ENCODE assay signal across 23 cellular contexts in genomic region chr3:55860040-55860439, GRCh38.
DNase-seq lines count a peak whose midpoint lies in the region; ATAC-seq, FAIRE-seq and TF ChIP-seq lines count a peak whose summit lies in the region.
"Had no signal": no experiment of that assay in that cellular context is flagged by ENCODE, and none has a peak within 500 bp of the region (broad histone marks: within the 10 kb centered on the region; RNA-seq: fewer than 3 reads in every experiment).

No MANE protein-coding gene starts in this region.

- peaks cover 6 to 17% of the 10 kb centered on the region in 2 experiments; a peak in 2 of 4 replicates for H3K4me1 ChIP-seq in SK-N-SH (ENCODE audit: control insufficient read depth in 1 of 2, insufficient read depth in 2 of 2, low read depth in 1 of 2, low read length in 1 of 2)

- no peak overlapping the region for H3K9ac ChIP-seq in SK-N-SH
- H3K9ac ChIP-seq: KMS-11 had no signal

- H3K27ac ChIP-seq in SK-N-SH (ENCODE audit: low read depth in 2 of 2, low read length in 1 of 2) (peak overlapping the region in 1 of 2 experiments; percentile 6; a peak in 3 of 4 replicates), layer of hippocampus (ENCODE audit: low read depth, low read length) (peak overlapping the region; percentile 64)
- H3K27ac ChIP-seq: KMS-11, WERI-Rb-1 had no signal

- H3K9me2 ChIP-seq in SK-N-SH, result no peaks in the 10 kb centered on the region

- H4K20me1 ChIP-seq in SK-N-SH (ENCODE audit: insufficient read depth), result no peaks in the 10 kb centered on the region

- POLR2A ChIA-PET in SK-N-SH (lab: Yijun Ruan, JAX), result no interaction called here

- H3K36me3 ChIP-seq in SK-N-SH (replicated peaks in 1 of 2; ENCODE audit: control insufficient read depth in 1 of 2, insufficient read depth in 2 of 2, low read length in 1 of 2), result no peaks in the 10 kb centered on the region
- H3K36me3 ChIP-seq: esophagus muscularis mucosa, WERI-Rb-1 had no signal

- CTCF ChIA-PET in SK-N-SH (lab: Yijun Ruan, JAX), result no interaction called here

- H3K79me2 ChIP-seq in SK-N-SH (ENCODE audit: insufficient read depth), result no peaks in the 10 kb centered on the region

- WGBS in SK-N-SH (ENCODE audit: low lambda C conversion rate), result 46% methylated on average over 7 of the region's 7 CpGs

- H3K27me3 ChIP-seq in SK-N-SH (ENCODE audit: insufficient read depth) (no peaks in the 10 kb centered on the region), layer of hippocampus (ENCODE audit: control insufficient read depth, insufficient read depth, low read length) (no peaks in the 10 kb centered on the region)
- H3K27me3 ChIP-seq: esophagus muscularis mucosa had no signal

- no peak for TF ChIP-seq RAD21 in SK-N-SH (IDR thresholded peaks at IDR 0.05; ENCODE audit: low read length)

- TF ChIP-seq POLR2A in H54 (IDR thresholded peaks at IDR 0.05; ENCODE audit: low read depth, low read length), result no peak

- DNase-seq in SK-N-SH (no peak), NCI-H748 treated with DMSO at 0.1 percent for 48 hours (lab: John Stamatoyannopoulos, UW) (peak; percentile 67), GF-D8 (lab: John Stamatoyannopoulos, UW) (no peak), NCI-H774 (lab: John Stamatoyannopoulos, UW) (no peak), H54 (ENCODE audit: insufficient read length, low spot score) (no peak), epidermal melanocyte (ENCODE audit: insufficient read length, low spot score) (no peak)
- DNase-seq: activated naive CD4-positive, alpha-beta T cell; C1 segment of cervical spinal cord; central memory CD4-positive, alpha-beta T cell; effector CD4-positive, alpha-beta T cell; GDM1; NCI-H1694; NCI-H526 treated with DMSO at 0.1 percent for 48 hours; SIG-M5; stimulated activated CD8-positive, alpha-beta memory T cell treated with anti-CD3 and anti-CD28 coated beads, Interleukin-4, amount 100 ng/mL, for 48 hours; WERI-Rb-1 had no signal

- H3K4me3 ChIP-seq in SK-N-SH (ENCODE audit: low read depth in 2 of 2, low read length in 1 of 2), result no peak overlapping the region
- H3K4me3 ChIP-seq: esophagus muscularis mucosa, GM12878 had no signal

- H3F3A ChIP-seq in SK-N-SH (replicated peaks; ENCODE audit: insufficient read depth), result no peaks in the 10 kb centered on the region

- no peak for FAIRE-seq in H54 (lab: Jason Lieb, UNC)
- FAIRE-seq: A204.1, GM12878 had no signal

- ATAC-seq in SK-N-SH treated with all-trans-retinoic acid at 6 μM for 48 hours, result peak; percentile 75
- ATAC-seq: GM12878, left lobe of liver had no signal

- no peaks in the 10 kb centered on the region for H3K9me3 ChIP-seq in SK-N-SH
- H3K9me3 ChIP-seq: esophagus muscularis mucosa had no signal

- no peak overlapping the region; the same call in 1 of the 2 replicates for H2AFZ ChIP-seq in SK-N-SH (ENCODE audit: low read depth)

- no peak overlapping the region for H3K4me2 ChIP-seq in SK-N-SH
- H3K4me2 ChIP-seq: KMS-11 had no signal

- TF ChIP-seq CTCF in SK-N-SH (IDR thresholded peaks at IDR 0.05), result no peak

- no peak for TF ChIP-seq EP300 in SK-N-SH (IDR thresholded peaks at IDR 0.05; ENCODE audit: borderline replicate concordance in 1 of 2, low read depth in 1 of 2, low read length in 1 of 2)

TF ChIP-seq in SK-N-SH treated with all-trans-retinoic acid at 6 μM for 48 hours, 23 proteins besides CTCF, POLR2A, EP300 and RAD21:
- no peak for TF ChIP-seq BACH2 (CRISPR knock-in tag; IDR thresholded peaks at IDR 0.05; ENCODE audit: borderline replicate concordance)
- no peak for TF ChIP-seq ZC3H10 (CRISPR knock-in tag; IDR thresholded peaks at IDR 0.05)
- no peak for TF ChIP-seq ZNF8 (CRISPR knock-in tag; IDR thresholded peaks at IDR 0.05)
- no peak for TF ChIP-seq SNAI2 (CRISPR knock-in tag; IDR thresholded peaks at IDR 0.05)
- no peak for TF ChIP-seq ZNF70 (CRISPR knock-in tag; IDR thresholded peaks at IDR 0.05)
- no peak for TF ChIP-seq ZFP30 (CRISPR knock-in tag; IDR thresholded peaks at IDR 0.05)
- no peak for TF ChIP-seq ARNTL (CRISPR knock-in tag; IDR thresholded peaks at IDR 0.05; ENCODE audit: borderline replicate concordance, low read depth)
- no peak for TF ChIP-seq ZNF565 (CRISPR knock-in tag; conservative IDR thresholded peaks at IDR 0.05; ENCODE audit: low read depth)
- no peak for TF ChIP-seq ESRRG (CRISPR knock-in tag; IDR thresholded peaks at IDR 0.05)
- no peak for TF ChIP-seq PPARA (CRISPR knock-in tag; IDR thresholded peaks at IDR 0.05; ENCODE audit: borderline replicate concordance)
- TF ChIP-seq GLIS3 (CRISPR knock-in tag; IDR thresholded peaks at IDR 0.05), result no peak

TF ChIP-seq in SK-N-SH, 30 proteins besides CTCF, POLR2A, EP300 and RAD21:
- no peak for TF ChIP-seq MEF2A (IDR thresholded peaks at IDR 0.05; ENCODE audit: borderline replicate concordance, low read depth)
- no peak for TF ChIP-seq REST (IDR thresholded peaks at IDR 0.05; ENCODE audit: low read depth, low read length)
- no peak for TF ChIP-seq RXRA (IDR thresholded peaks at IDR 0.05; ENCODE audit: borderline replicate concordance, low read depth)
- no peak for TF ChIP-seq SIN3A (IDR thresholded peaks at IDR 0.05; ENCODE audit: borderline replicate concordance, low read depth, low read length)
- TF ChIP-seq IRF3 (IDR thresholded peaks at IDR 0.05; ENCODE audit: low read depth, low read length), result no peak
- TF ChIP-seq, protein P1, sequence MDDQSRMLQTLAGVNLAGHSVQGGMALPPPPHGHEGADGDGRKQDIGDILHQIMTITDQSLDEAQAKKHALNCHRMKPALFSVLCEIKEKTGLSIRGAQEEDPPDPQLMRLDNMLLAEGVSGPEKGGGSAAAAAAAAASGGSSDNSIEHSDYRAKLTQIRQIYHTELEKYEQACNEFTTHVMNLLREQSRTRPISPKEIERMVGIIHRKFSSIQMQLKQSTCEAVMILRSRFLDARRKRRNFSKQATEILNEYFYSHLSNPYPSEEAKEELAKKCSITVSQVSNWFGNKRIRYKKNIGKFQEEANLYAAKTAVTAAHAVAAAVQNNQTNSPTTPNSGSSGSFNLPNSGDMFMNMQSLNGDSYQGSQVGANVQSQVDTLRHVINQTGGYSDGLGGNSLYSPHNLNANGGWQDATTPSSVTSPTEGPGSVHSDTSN (IDR thresholded peaks at IDR 0.05), result no peak
- no peak for TF ChIP-seq TAF1 (IDR thresholded peaks at IDR 0.05; ENCODE audit: borderline replicate concordance, low read depth, low read length)
- TF ChIP-seq RCOR1 (IDR thresholded peaks at IDR 0.05; ENCODE audit: low read length), result no peak
